In genomic region chr3:124837065-124837464, GRCh38 we compare ENCODE assay signal across 8 cellular contexts. TPM values are rescaled to one million over a fixed set of nuclear protein-coding genes. Genes with fewer than 3 reads are reported as not detected.
DNase-seq lines count a peak whose midpoint lies in the region; TF ChIP-seq lines count a peak whose summit lies in the region.
"Had no signal": no experiment of that assay in that cellular context is flagged by ENCODE, and none has a peak within 500 bp of the region (broad histone marks: within the 10 kb centered on the region; RNA-seq: fewer than 3 reads in every experiment).

No MANE protein-coding gene starts in this region.

- peaks cover 51% of the 10 kb centered on the region for H3K79me2 ChIP-seq in SK-N-SH (ENCODE audit: insufficient read depth)

- no peak for TF ChIP-seq CTCF in SK-N-SH (IDR thresholded peaks at IDR 0.05)
- TF ChIP-seq CTCF in esophagus muscularis mucosa (IDR thresholded peaks at IDR 0.05) = no peak

- intact Hi-C loops in esophagus muscularis mucosa (cut with DNase I) = no loop called here

- no peaks in the 10 kb centered on the region for H3K9me3 ChIP-seq in SK-N-SH
- no peaks in the 10 kb centered on the region for H3K9me3 ChIP-seq in esophagus muscularis mucosa
- H3K9me3 ChIP-seq in muscle layer of duodenum (ENCODE audit: control insufficient read depth in 1 of 2, low read length in 2 of 2) = no peaks in the 10 kb centered on the region

- 96% methylated on average over 2 of the region's 2 CpGs for WGBS in SK-N-SH (ENCODE audit: low lambda C conversion rate)
- 82% methylated on average over 2 of the region's 2 CpGs for WGBS in esophagus muscularis mucosa

- TF ChIP-seq POLR2A in esophagus muscularis mucosa (IDR thresholded peaks at IDR 0.05; ENCODE audit: low read depth) = no peak

- H2AFZ ChIP-seq in SK-N-SH (ENCODE audit: low read depth) = no peak overlapping the region

- TF ChIP-seq EP300 in SK-N-SH (IDR thresholded peaks at IDR 0.05; ENCODE audit: borderline replicate concordance in 1 of 2, low read depth in 1 of 2, low read length in 1 of 2) = no peak
- no peak for TF ChIP-seq EP300 in esophagus muscularis mucosa (IDR thresholded peaks at IDR 0.05)

- POLR2A ChIA-PET in SK-N-SH (lab: Yijun Ruan, JAX) = interaction anchor here (1.3 to 2.1 kb wide), 3 partner anchors 50 to 67 kb away, joined by 6 to 21 read pairs (median 11); partner anchors contain the start of gene ITGB5

- no peaks in the 10 kb centered on the region for H4K20me1 ChIP-seq in SK-N-SH (ENCODE audit: insufficient read depth)

- DNase-seq in SK-N-SH (no peak), esophagus muscularis mucosa (ENCODE audit: extremely low spot score) (no peak), ureter (ENCODE audit: low spot score) (peak; percentile 41), substantia nigra (lab: John Stamatoyannopoulos, UW) (no peak), NCI-H187 treated with DMSO at 0.1 percent for 48 hours (lab: John Stamatoyannopoulos, UW) (no peak), iPS-NIHi11 (ENCODE audit: low spot score) (no peak)
- DNase-seq: stimulated activated naive CD8-positive, alpha-beta T cell treated with anti-CD3 and anti-CD28 coated beads, Interleukin-15, Interleukin-2, amounts not matched to agents 100 U/mL and 50 U/mL, for 24 hours had no signal

- H3K4me1 ChIP-seq in SK-N-SH (ENCODE audit: control insufficient read depth in 1 of 2, insufficient read depth in 2 of 2, low read depth in 1 of 2, low read length in 1 of 2) (peaks cover 53 to 72% of the 10 kb centered on the region in 2 experiments), esophagus muscularis mucosa (peaks cover 60 to 72% (median 63%) of the 10 kb centered on the region in 4 donors), muscle layer of duodenum (ENCODE audit: control insufficient read depth in 1 of 2, insufficient read depth in 2 of 2, low read length in 2 of 2) (peaks cover 26 to 39% of the 10 kb centered on the region in 2 donors)

- peaks cover 54% of the 10 kb centered on the region for H3F3A ChIP-seq in SK-N-SH (replicated peaks; ENCODE audit: insufficient read depth)

- H3K27me3 ChIP-seq in SK-N-SH (ENCODE audit: insufficient read depth) (no peaks in the 10 kb centered on the region), esophagus muscularis mucosa (no peaks in the 10 kb centered on the region), muscle layer of duodenum (ENCODE audit: low read depth, low read length) (no peaks in the 10 kb centered on the region)

- H3K4me2 ChIP-seq in SK-N-SH = peak overlapping the region; percentile 54; the same call in 1 of the 2 replicates

- H3K4me3 ChIP-seq in SK-N-SH (ENCODE audit: low read depth in 2 of 2, low read length in 1 of 2) = no peak overlapping the region
- H3K4me3 ChIP-seq in esophagus muscularis mucosa = no peak overlapping the region
- peak overlapping the region in 1 of 2 donors; percentile 8 for H3K4me3 ChIP-seq in muscle layer of duodenum (ENCODE audit: low read depth in 1 of 2, low read length in 2 of 2)

- peak overlapping the region; percentile 95 to 100 for H3K27ac ChIP-seq in SK-N-SH (ENCODE audit: low read depth in 2 of 2, low read length in 1 of 2)
- H3K27ac ChIP-seq in esophagus muscularis mucosa (replicated peaks in 1 of 4) = peak overlapping the region; percentile 63 to 65 (median 64)
- H3K27ac ChIP-seq in muscle layer of duodenum (ENCODE audit: low read length) = peak overlapping the region; percentile 58
- H3K27ac ChIP-seq in substantia nigra (ENCODE audit: low read depth, low read length, poor library complexity, severe bottlenecking) = no peak overlapping the region

- no peaks in the 10 kb centered on the region for H3K9me2 ChIP-seq in SK-N-SH

- H3K9ac ChIP-seq in SK-N-SH = peak overlapping the region; percentile 54; the same call in 1 of the 2 replicates

- no peak for TF ChIP-seq RAD21 in SK-N-SH (IDR thresholded peaks at IDR 0.05; ENCODE audit: low read length)

- H3K36me3 ChIP-seq in SK-N-SH (replicated peaks in 1 of 2; ENCODE audit: control insufficient read depth in 1 of 2, insufficient read depth in 2 of 2, low read length in 1 of 2) = peaks cover 42 to 61% of the 10 kb centered on the region in 2 experiments
- peaks cover 0 to 25% (median 13%) of the 10 kb centered on the region in 4 donors for H3K36me3 ChIP-seq in esophagus muscularis mucosa
- peaks cover 2 to 4% of the 10 kb centered on the region in 2 donors for H3K36me3 ChIP-seq in muscle layer of duodenum (ENCODE audit: control insufficient read depth in 1 of 2, insufficient read depth in 2 of 2, low read length in 2 of 2)

- CTCF ChIA-PET in SK-N-SH (lab: Yijun Ruan, JAX) = interaction anchor here (0.8 to 1.7 kb wide), 5 partner anchors 64 to 76 kb away, joined by 3 to 8 read pairs (median 4); no protein-coding TSS in a partner anchor

TF ChIP-seq in SK-N-SH, 30 proteins besides CTCF, POLR2A, EP300 and RAD21:
- TF ChIP-seq REST (IDR thresholded peaks at IDR 0.05; ENCODE audit: low read depth, low read length) (no peak), GATA2 (CRISPR knock-in tag; IDR thresholded peaks at IDR 0.05) (no peak), EZH2phosphoT487 (IDR thresholded peaks at IDR 0.05; ENCODE audit: borderline replicate concordance, low read depth) (no peak), USF2 (IDR thresholded peaks at IDR 0.05; ENCODE audit: borderline replicate concordance, low read depth, low read length) (no peak), SMC3 (IDR thresholded peaks at IDR 0.05; ENCODE audit: low read depth, low read length) (no peak), NFIC (IDR thresholded peaks at IDR 0.05; ENCODE audit: borderline replicate concordance) (no peak), SIN3A (IDR thresholded peaks at IDR 0.05; ENCODE audit: borderline replicate concordance, low read depth, low read length) (no peak), RCOR1 (IDR thresholded peaks at IDR 0.05; ENCODE audit: low read length) (no peak; the same call in 1 of the 2 replicates), IRF3 (IDR thresholded peaks at IDR 0.05; ENCODE audit: low read depth, low read length) (no peak), GABPA (IDR thresholded peaks at IDR 0.05; ENCODE audit: low read depth) (no peak), CHD2 (IDR thresholded peaks at IDR 0.05; ENCODE audit: low read length, partially characterized antibody) (no peak)

RNA-seq across cellular contexts. Expression of gene ITGB5, which starts 50.1 kb away (rescaled TPM):
- 328 and 481 TPM in 2 replicates for polyA plus RNA-seq in SK-N-SH (2012; rRNA removed)
- 217 and 321 TPM in 2 replicates for polyA plus RNA-seq in SK-N-SH (2012; cell fraction: cytosol; rRNA removed)
- 338 and 344 TPM in 2 replicates for polyA plus RNA-seq in SK-N-SH (2012; cell fraction: nucleus; rRNA removed)
- total RNA-seq in esophagus muscularis mucosa (100 to 1,000 TPM; 114 to 284 (median 188) TPM), ureter (57.7 TPM)
